Comparison of ENCODE assay signal across 16 cellular contexts in the genomic region with DNA sequence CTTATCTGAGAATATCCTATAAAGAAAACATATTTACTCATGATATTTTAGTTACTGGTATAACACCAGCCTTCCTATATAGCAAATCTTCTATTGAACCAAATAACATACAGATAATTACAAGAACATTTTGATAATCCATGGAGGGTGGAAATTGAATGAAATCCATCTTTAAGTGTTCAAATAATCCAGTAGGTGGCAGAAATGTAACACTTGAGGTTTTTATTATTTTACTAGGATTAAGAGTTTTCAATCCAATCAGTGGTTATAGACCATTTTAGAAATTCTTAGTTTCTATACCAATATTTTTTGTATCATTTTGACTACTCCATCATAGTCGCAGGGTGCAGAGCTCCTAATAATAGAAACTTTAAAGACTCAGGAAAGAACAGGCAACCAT.
DNase-seq lines count a peak whose midpoint lies in the region; ATAC-seq and TF ChIP-seq lines count a peak whose summit lies in the region.
"Had no signal": no experiment of that assay in that cellular context is flagged by ENCODE, and none has a peak within 500 bp of the region (broad histone marks: within the 10 kb centered on the region; RNA-seq: fewer than 3 reads in every experiment).

No MANE protein-coding gene starts in this region.

- no peaks in the 10 kb centered on the region for H3K4me1 ChIP-seq in hepatocyte (ENCODE audit: insufficient read depth)
- H3K4me1 ChIP-seq in naive thymus-derived CD4-positive, alpha-beta T cell (ENCODE audit: control insufficient read depth in 2 of 2, insufficient read depth in 2 of 2, low read length in 2 of 2) = no peaks in the 10 kb centered on the region
- H3K4me1 ChIP-seq: gastrocnemius medialis had no signal

- no peaks in the 10 kb centered on the region for H3K9me3 Mint-ChIP-seq in naive thymus-derived CD4-positive, alpha-beta T cell
- H3K9me3 Mint-ChIP-seq: activated CD4-positive, alpha-beta T cell treated with anti-CD3 and anti-CD28 coated beads, Interleukin-2, amount 10 ng/mL, durations not matched to agents 7 days and 5 days; CD14-positive monocyte had no signal

- CTCF ChIA-PET in naive thymus-derived CD4-positive, alpha-beta T cell (lab: Charles Lee) = no interaction called here

- H3K36me3 ChIP-seq in GM06990 (ENCODE audit: control insufficient read depth, insufficient read depth, low read length) (no peaks in the 10 kb centered on the region), hepatocyte (replicated peaks; ENCODE audit: insufficient read depth, low read depth) (no peaks in the 10 kb centered on the region)
- H3K36me3 ChIP-seq in naive thymus-derived CD4-positive, alpha-beta T cell (ENCODE audit: control insufficient read depth in 2 of 3, insufficient read depth in 3 of 3, low read length in 3 of 3) = no peaks in the 10 kb centered on the region
- H3K36me3 ChIP-seq: gastrocnemius medialis, MG63 had no signal

- no peaks in the 10 kb centered on the region for H3K4me1 Mint-ChIP-seq in naive thymus-derived CD4-positive, alpha-beta T cell
- H3K4me1 Mint-ChIP-seq: activated CD4-positive, alpha-beta T cell treated with anti-CD3 and anti-CD28 coated beads, Interleukin-2, amount 10 ng/mL, durations not matched to agents 7 days and 5 days; CD14-positive monocyte had no signal

- no peaks in the 10 kb centered on the region for H3K79me2 ChIP-seq in hepatocyte

- H3K36me3 Mint-ChIP-seq in naive thymus-derived CD4-positive, alpha-beta T cell = no peaks in the 10 kb centered on the region
- H3K36me3 Mint-ChIP-seq: CD14-positive monocyte had no signal

- H3K27me3 Mint-ChIP-seq in naive thymus-derived CD4-positive, alpha-beta T cell = peaks cover 0 to 3% (median 0%) of the 10 kb centered on the region in 5 donors

- no peak overlapping the region for H3K4me2 ChIP-seq in hepatocyte

- no peaks in the 10 kb centered on the region for H4K20me1 ChIP-seq in hepatocyte (ENCODE audit: insufficient read depth, poor library complexity, severe bottlenecking)

- WGBS in hepatocyte (ENCODE audit: low lambda C conversion rate, missing lambda C conversion rate) = 74% methylated on average over 1 of the region's 1 CpG

- H3K27ac ChIP-seq in hepatocyte = no peak overlapping the region
- H3K27ac ChIP-seq in naive thymus-derived CD4-positive, alpha-beta T cell (ENCODE audit: low read depth, low read length) = no peak overlapping the region
- H3K27ac ChIP-seq: gastrocnemius medialis had no signal

- H3K4me3 ChIP-seq in GM06990 (replicated peaks; ENCODE audit: low read depth, low read length) = no peak overlapping the region
- no peak overlapping the region for H3K4me3 ChIP-seq in hepatocyte
- H3K4me3 ChIP-seq in naive thymus-derived CD4-positive, alpha-beta T cell (ENCODE audit: low read length) = no peak overlapping the region
- H3K4me3 ChIP-seq: gastrocnemius medialis, MG63 had no signal

- H3K4me3 Mint-ChIP-seq in naive thymus-derived CD4-positive, alpha-beta T cell = no peak overlapping the region
- H3K4me3 Mint-ChIP-seq: activated CD4-positive, alpha-beta T cell treated with anti-CD3 and anti-CD28 coated beads, Interleukin-2, amount 10 ng/mL, durations not matched to agents 7 days and 5 days; CD14-positive monocyte; T-helper 17 cell had no signal

- no peak overlapping the region for H2AFZ ChIP-seq in hepatocyte

- H3K9me3 ChIP-seq in hepatocyte (ENCODE audit: low read depth) = no peaks in the 10 kb centered on the region
- no peaks in the 10 kb centered on the region for H3K9me3 ChIP-seq in naive thymus-derived CD4-positive, alpha-beta T cell (ENCODE audit: control insufficient read depth in 2 of 3, low read length in 3 of 3)
- H3K9me3 ChIP-seq: gastrocnemius medialis, MG63 had no signal

- intact Hi-C loops in naive thymus-derived CD4-positive, alpha-beta T cell (cut with micrococcal nuclease) = no loop called here

- H3K27me3 ChIP-seq in GM06990 (replicated peaks; ENCODE audit: control insufficient read depth, insufficient read depth, low read length) = no peaks in the 10 kb centered on the region
- no peaks in the 10 kb centered on the region for H3K27me3 ChIP-seq in hepatocyte
- H3K27me3 ChIP-seq in naive thymus-derived CD4-positive, alpha-beta T cell (ENCODE audit: control insufficient read depth in 2 of 2, insufficient read depth in 2 of 2, low read length in 2 of 2) = no peaks in the 10 kb centered on the region
- H3K27me3 ChIP-seq: gastrocnemius medialis, MG63 had no signal

- no peak for ATAC-seq in naive thymus-derived CD4-positive, alpha-beta T cell
- ATAC-seq in GM19035 (IDR thresholded peaks at IDR 0.05; ENCODE audit: unreplicated experiment) = no peak
- ATAC-seq: gastrocnemius medialis, T-helper 17 cell had no signal

- POLR2A ChIA-PET in naive thymus-derived CD4-positive, alpha-beta T cell (lab: Charles Lee) = no interaction called here

- DNase-seq in A172 (ENCODE audit: low spot score) (peak; percentile 4), GM06990 (ENCODE audit: extremely low read depth, insufficient read length) (no peak), NCI-H69 (lab: John Stamatoyannopoulos, UW) (peak; percentile 9), hepatocyte (ENCODE audit: low spot score) (no peak), AG08395 (ENCODE audit: low spot score) (no peak), dermis blood vessel endothelial cell (no peak)
- no peak for DNase-seq in naive thymus-derived CD4-positive, alpha-beta T cell
- DNase-seq: activated CD4-positive, alpha-beta T cell treated with anti-CD3 and anti-CD28 coated beads, Interleukin-2, amount 10 ng/mL, durations not matched to agents 7 days and 5 days; aorta; gastrocnemius medialis; kidney glomerular epithelial cell; MG63; NCI-H524 treated with DMSO at 0.1 percent for 48 hours; T-helper 17 cell had no signal

- no peaks in the 10 kb centered on the region for H3K9me2 ChIP-seq in hepatocyte (replicated peaks; ENCODE audit: insufficient read depth)

- peak; percentile 18 for TF ChIP-seq CTCF in GM06990 (IDR thresholded peaks at IDR 0.05; ENCODE audit: insufficient read depth, low read length, poor library complexity, severe bottlenecking)
- TF ChIP-seq CTCF in hepatocyte (IDR thresholded peaks at IDR 0.05; ENCODE audit: poor library complexity) = peak; percentile 24

- no peak overlapping the region for H3K27ac Mint-ChIP-seq in naive thymus-derived CD4-positive, alpha-beta T cell
- H3K27ac Mint-ChIP-seq: activated CD4-positive, alpha-beta T cell treated with anti-CD3 and anti-CD28 coated beads, Interleukin-2, amount 10 ng/mL, durations not matched to agents 7 days and 5 days; CD14-positive monocyte; T-helper 17 cell had no signal

Comparison
In these comparisons a context has a peak if more than half of its experiments do, and no peak if none do; other contexts are left out.
1. DNase-seq: peak in A172 (single experiment) and NCI-H69 (single experiment); none in GM06990 (single experiment), hepatocyte (single experiment), naive thymus-derived CD4-positive, alpha-beta T cell (0 of 9), AG08395 (single experiment) and dermis blood vessel endothelial cell (single experiment).